8 cellular contexts compared by ENCODE assay signal in the genomic region with DNA sequence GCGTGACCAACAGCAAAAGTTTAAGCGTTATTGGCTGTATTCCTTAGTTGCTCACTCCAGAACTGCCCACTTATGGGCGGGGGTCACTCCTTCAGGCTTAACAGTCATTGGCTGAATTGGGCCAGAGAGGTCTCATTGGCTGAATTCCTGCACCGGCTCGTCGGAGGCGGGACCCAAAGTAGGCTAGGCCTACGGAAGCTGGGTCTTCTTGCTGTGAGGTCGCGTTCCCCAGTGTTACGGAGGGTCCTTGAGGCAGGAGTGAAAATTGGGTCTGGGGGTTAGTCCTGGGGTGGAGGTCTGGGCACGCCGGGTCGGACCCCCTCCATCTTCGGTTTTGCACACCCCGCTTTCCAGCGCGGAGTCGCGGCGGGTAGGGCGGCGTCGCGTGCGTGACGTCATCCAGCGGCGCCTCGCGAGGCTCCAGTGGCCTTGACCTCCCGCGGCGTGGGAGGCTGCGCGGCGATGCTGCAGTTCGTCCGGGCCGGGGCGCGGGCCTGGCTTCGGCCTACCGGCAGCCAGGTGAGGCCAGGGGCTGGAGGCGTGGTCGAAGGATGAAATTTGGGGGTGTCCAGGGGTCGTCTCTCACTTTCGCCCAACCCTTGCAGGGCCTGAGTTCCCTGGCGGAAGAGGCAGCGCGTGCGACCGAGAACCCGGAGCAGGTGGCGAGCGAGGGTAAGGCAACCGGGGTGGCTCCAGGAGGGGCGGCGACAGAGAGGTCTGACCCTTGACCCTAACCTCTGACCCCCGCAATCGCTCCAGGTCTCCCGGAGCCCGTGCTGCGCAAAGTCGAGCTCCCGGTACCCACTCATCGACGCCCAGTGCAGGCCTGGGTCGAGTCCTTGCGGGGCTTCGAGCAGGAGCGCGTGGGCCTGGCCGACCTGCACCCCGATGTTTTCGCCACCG. TPM values are rescaled to one million over a fixed set of nuclear protein-coding genes. Genes with fewer than 3 reads are reported as not detected.
DNase-seq lines count a peak whose midpoint lies in the region; ATAC-seq and TF ChIP-seq lines count a peak whose summit lies in the region.

A gene (plus strand): TSS at position 423 of the 903 bp plus-strand sequence. CDS start 40 bp downstream, at position 463.

- no peaks in the 10 kb centered on the region for H4K20me1 ChIP-seq in SK-N-SH (ENCODE audit: insufficient read depth)

- peaks cover 5% of the 10 kb centered on the region for H3F3A ChIP-seq in SK-N-SH (replicated peaks; ENCODE audit: insufficient read depth)

- TF ChIP-seq RAD21 in SK-N-SH (IDR thresholded peaks at IDR 0.05; ENCODE audit: low read length) = no peak

- no peak for TF ChIP-seq EP300 in SK-N-SH (IDR thresholded peaks at IDR 0.05; ENCODE audit: borderline replicate concordance in 1 of 2, low read depth in 1 of 2, low read length in 1 of 2)
- no peak for TF ChIP-seq EP300 in suprapubic skin (IDR thresholded peaks at IDR 0.05)

- under 1% methylated on average over 12 of the region's 77 CpGs for WGBS in SK-N-SH (ENCODE audit: low lambda C conversion rate)
- 2% methylated on average over 10 of the region's 77 CpGs for WGBS in suprapubic skin

- H2AFZ ChIP-seq in SK-N-SH (ENCODE audit: low read depth) = peak within 1 kb of the TSS; percentile 82

- ATAC-seq in HG02571 (IDR thresholded peaks at IDR 0.05; ENCODE audit: unreplicated experiment) = peak; percentile 84

- TF ChIP-seq POLR2A in suprapubic skin (IDR thresholded peaks at IDR 0.05) = peak in 1 of 2 donors; percentile 36

- H3K27ac ChIP-seq in SK-N-SH (ENCODE audit: low read depth in 2 of 2, low read length in 1 of 2) (peak within 1 kb of the TSS; percentile 63 to 83), suprapubic skin (peak within 1 kb of the TSS; percentile 81)

- TF ChIP-seq CTCF in SK-N-SH (IDR thresholded peaks at IDR 0.05) (no peak), suprapubic skin (IDR thresholded peaks at IDR 0.05) (no peak)

- no peaks in the 10 kb centered on the region for H3K9me2 ChIP-seq in SK-N-SH

- H3K4me1 ChIP-seq in SK-N-SH (ENCODE audit: control insufficient read depth in 1 of 2, insufficient read depth in 2 of 2, low read depth in 1 of 2, low read length in 1 of 2) (peaks cover 0 to 5% of the 10 kb centered on the region in 2 experiments; a peak in 1 of 4 replicates), suprapubic skin (peaks cover 21% of the 10 kb centered on the region)

- H3K4me3 ChIP-seq in SK-N-SH (ENCODE audit: low read depth in 2 of 2, low read length in 1 of 2) (peak within 1 kb of the TSS; percentile 67 to 69), suprapubic skin (peak within 1 kb of the TSS; percentile 59)

- H3K27me3 ChIP-seq in SK-N-SH (ENCODE audit: insufficient read depth) (no peaks in the 10 kb centered on the region), suprapubic skin (no peaks in the 10 kb centered on the region)

- H3K9ac ChIP-seq in SK-N-SH = peak within 1 kb of the TSS; percentile 87

- H3K9me3 ChIP-seq in SK-N-SH (no peaks in the 10 kb centered on the region), suprapubic skin (no peaks in the 10 kb centered on the region)

- peaks cover 21% of the 10 kb centered on the region for H3K79me2 ChIP-seq in SK-N-SH (ENCODE audit: insufficient read depth)

- H3K36me3 ChIP-seq in SK-N-SH (replicated peaks in 1 of 2; ENCODE audit: control insufficient read depth in 1 of 2, insufficient read depth in 2 of 2, low read length in 1 of 2) = peaks cover 0 to 9% of the 10 kb centered on the region in 2 experiments
- peaks cover 35% of the 10 kb centered on the region for H3K36me3 ChIP-seq in suprapubic skin

- POLR2A ChIA-PET in SK-N-SH (lab: Yijun Ruan, JAX) = interaction anchor here (0.6 to 1.0 kb wide), 3 partner anchors 23 to 135 kb away, joined by 3 to 4 read pairs (median 3); no protein-coding TSS in a partner anchor

- DNase-seq in GM04504 (ENCODE audit: low read depth) = peak; percentile 97
- peak; percentile 97 for DNase-seq in NCI-H1048 (lab: John Stamatoyannopoulos, UW)
- peak; percentile 94 for DNase-seq in SK-N-SH
- DNase-seq in activated naive CD4-positive, alpha-beta T cell treated with anti-CD3 and anti-CD28 coated beads, Interleukin-2, amount 50 U/mL, for 16 hours = peak; percentile 97
- peak; percentile 95 for DNase-seq in germinal center (ENCODE audit: low spot score)
- peak; percentile 72 to 99 (median 94) for DNase-seq in nucleus accumbens (lab: John Stamatoyannopoulos, UW)
- DNase-seq in suprapubic skin (ENCODE audit: low spot score in 2 of 2) = peak; percentile 98

- H3K4me2 ChIP-seq in SK-N-SH = peak within 1 kb of the TSS; percentile 96

- CTCF ChIA-PET in SK-N-SH (lab: Yijun Ruan, JAX) = interaction anchor here (0.6 to 3.1 kb wide), 5 partner anchors 18 to 251 kb away, joined by 3 to 38 read pairs (median 8); no protein-coding TSS in a partner anchor

TF ChIP-seq in SK-N-SH, 30 proteins besides CTCF, POLR2A, EP300 and RAD21 (continues in another document):
- TF ChIP-seq GATA2 (CRISPR knock-in tag; IDR thresholded peaks at IDR 0.05) (no peak), FOSL2 (IDR thresholded peaks at IDR 0.05; ENCODE audit: borderline replicate concordance, low read depth) (no peak), FOXJ3 (CRISPR knock-in tag; IDR thresholded peaks at IDR 0.05) (peak; percentile 45; the same call in 1 of the 2 replicates), EZH2phosphoT487 (IDR thresholded peaks at IDR 0.05; ENCODE audit: borderline replicate concordance, low read depth) (no peak), RXRA (IDR thresholded peaks at IDR 0.05; ENCODE audit: borderline replicate concordance, low read depth) (no peak), SMC3 (IDR thresholded peaks at IDR 0.05; ENCODE audit: low read depth, low read length) (no peak), RCOR1 (IDR thresholded peaks at IDR 0.05; ENCODE audit: low read length) (no peak), MXI1 (IDR thresholded peaks at IDR 0.05; ENCODE audit: low read depth, low read length) (peak; percentile 97), CHD2 (IDR thresholded peaks at IDR 0.05; ENCODE audit: low read length, partially characterized antibody) (peak; percentile 91), ELF1 (IDR thresholded peaks at IDR 0.05) (peak; percentile 78), NRF1 (IDR thresholded peaks at IDR 0.05; ENCODE audit: low read depth, low read length) (peak; percentile 43), SIN3A (IDR thresholded peaks at IDR 0.05; ENCODE audit: borderline replicate concordance, low read depth, low read length) (no peak), JUND (IDR thresholded peaks at IDR 0.05) (no peak), NFIC (IDR thresholded peaks at IDR 0.05; ENCODE audit: borderline replicate concordance) (no peak), TCF12 (IDR thresholded peaks at IDR 0.05) (no peak; the same call in 1 of the 2 replicates), FOXM1 (IDR thresholded peaks at IDR 0.05; ENCODE audit: low read depth) (no peak), GABPA (IDR thresholded peaks at IDR 0.05; ENCODE audit: low read depth) (peak; percentile 54)
- TF ChIP-seq, protein P1, sequence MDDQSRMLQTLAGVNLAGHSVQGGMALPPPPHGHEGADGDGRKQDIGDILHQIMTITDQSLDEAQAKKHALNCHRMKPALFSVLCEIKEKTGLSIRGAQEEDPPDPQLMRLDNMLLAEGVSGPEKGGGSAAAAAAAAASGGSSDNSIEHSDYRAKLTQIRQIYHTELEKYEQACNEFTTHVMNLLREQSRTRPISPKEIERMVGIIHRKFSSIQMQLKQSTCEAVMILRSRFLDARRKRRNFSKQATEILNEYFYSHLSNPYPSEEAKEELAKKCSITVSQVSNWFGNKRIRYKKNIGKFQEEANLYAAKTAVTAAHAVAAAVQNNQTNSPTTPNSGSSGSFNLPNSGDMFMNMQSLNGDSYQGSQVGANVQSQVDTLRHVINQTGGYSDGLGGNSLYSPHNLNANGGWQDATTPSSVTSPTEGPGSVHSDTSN (IDR thresholded peaks at IDR 0.05) = 0 out of 2 replicates have a peak, but pooled peaks have one; percentile 6
- TF ChIP-seq, protein P2, sequence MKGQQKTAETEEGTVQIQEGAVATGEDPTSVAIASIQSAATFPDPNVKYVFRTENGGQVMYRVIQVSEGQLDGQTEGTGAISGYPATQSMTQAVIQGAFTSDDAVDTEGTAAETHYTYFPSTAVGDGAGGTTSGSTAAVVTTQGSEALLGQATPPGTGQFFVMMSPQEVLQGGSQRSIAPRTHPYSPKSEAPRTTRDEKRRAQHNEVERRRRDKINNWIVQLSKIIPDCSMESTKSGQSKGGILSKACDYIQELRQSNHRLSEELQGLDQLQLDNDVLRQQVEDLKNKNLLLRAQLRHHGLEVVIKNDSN (IDR thresholded peaks at IDR 0.05; ENCODE audit: borderline replicate concordance, low read depth) = 0 out of 2 replicates have a peak, but pooled peaks have one; percentile 11
- TF ChIP-seq, protein P3, sequence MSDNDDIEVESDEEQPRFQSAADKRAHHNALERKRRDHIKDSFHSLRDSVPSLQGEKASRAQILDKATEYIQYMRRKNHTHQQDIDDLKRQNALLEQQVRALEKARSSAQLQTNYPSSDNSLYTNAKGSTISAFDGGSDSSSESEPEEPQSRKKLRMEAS (IDR thresholded peaks at IDR 0.05; ENCODE audit: low read depth) = peak; percentile 90
- TF ChIP-seq, protein P4, sequence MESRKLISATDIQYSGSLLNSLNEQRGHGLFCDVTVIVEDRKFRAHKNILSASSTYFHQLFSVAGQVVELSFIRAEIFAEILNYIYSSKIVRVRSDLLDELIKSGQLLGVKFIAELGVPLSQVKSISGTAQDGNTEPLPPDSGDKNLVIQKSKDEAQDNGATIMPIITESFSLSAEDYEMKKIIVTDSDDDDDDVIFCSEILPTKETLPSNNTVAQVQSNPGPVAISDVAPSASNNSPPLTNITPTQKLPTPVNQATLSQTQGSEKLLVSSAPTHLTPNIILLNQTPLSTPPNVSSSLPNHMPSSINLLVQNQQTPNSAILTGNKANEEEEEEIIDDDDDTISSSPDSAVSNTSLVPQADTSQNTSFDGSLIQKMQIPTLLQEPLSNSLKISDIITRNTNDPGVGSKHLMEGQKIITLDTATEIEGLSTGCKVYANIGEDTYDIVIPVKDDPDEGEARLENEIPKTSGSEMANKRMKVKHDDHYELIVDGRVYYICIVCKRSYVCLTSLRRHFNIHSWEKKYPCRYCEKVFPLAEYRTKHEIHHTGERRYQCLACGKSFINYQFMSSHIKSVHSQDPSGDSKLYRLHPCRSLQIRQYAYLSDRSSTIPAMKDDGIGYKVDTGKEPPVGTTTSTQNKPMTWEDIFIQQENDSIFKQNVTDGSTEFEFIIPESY (IDR thresholded peaks at IDR 0.05; ENCODE audit: borderline replicate concordance, low read depth) = peak; percentile 79; the same call in 1 of the 2 replicates

RNA-seq across cellular contexts. Expression of the gene that starts here (rescaled TPM):
- polyA plus RNA-seq in SK-N-SH (2012; rRNA removed) = 76.0 and 110 TPM in 2 replicates
- 47.1 and 75.1 TPM in 2 replicates for polyA plus RNA-seq in SK-N-SH (2012; cell fraction: cytosol; rRNA removed)
- 101 and 137 TPM in 2 replicates for polyA plus RNA-seq in SK-N-SH (2012; cell fraction: nucleus; rRNA removed)
- total RNA-seq in suprapubic skin = 100 to 1,000 TPM in 1 of 4 donors, 10 to 100 TPM in 3; 53.3 to 108 (median 77.3) TPM

Comparison
In these comparisons a context has a peak if more than half of its experiments do, and no peak if none do; other contexts are left out.
1. Peak in every context shown above with its lines: DNase-seq, ATAC-seq, H3K4me3 ChIP-seq and H3K27ac ChIP-seq.